In the genomic region with DNA sequence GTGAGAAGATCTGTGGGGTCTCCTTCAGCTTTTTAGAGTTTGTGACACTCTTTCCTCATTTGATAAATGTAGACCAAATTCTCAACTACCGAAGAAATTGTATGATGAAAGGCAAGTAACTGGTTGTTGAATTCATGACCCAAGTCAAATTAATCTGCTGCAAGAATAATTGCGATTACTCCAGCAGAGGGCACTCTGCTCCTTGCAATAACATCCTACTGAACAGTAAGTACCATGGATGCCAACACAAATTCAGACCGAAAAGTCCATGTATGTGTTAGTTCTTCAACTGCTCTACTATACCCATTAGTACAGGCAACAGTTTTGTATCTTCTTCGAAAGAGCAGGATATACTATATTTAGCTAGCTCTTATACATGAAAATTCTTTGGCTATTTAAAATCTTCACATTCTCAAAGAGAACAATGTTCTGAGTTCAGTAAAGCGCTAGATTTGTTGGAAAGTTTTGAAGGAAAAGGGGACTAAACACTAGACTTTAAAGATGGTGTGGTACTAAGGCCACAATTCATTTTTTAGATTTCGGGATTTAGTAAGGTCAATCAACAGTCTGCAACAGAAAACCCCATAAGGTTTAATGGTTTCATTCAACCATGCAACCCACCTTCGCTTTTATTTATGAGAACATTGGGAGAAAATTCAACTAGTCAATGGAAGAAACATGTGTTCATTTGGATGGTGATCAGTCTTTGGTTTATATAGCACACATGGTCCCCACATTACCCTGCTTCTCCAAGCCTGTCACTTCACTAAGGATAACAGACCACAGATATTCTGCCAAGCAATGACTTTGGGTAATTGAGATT, we compare ENCODE assay signal across 8 cellular contexts.
DNase-seq lines count a peak whose midpoint lies in the region; ATAC-seq and TF ChIP-seq lines count a peak whose summit lies in the region.

No MANE protein-coding gene starts in this region.

- TF ChIP-seq CTCF in BJ (IDR thresholded peaks at IDR 0.05; ENCODE audit: insufficient read depth, low read depth, low read length), result peak; percentile 71
- TF ChIP-seq CTCF in foreskin fibroblast (IDR thresholded peaks at IDR 0.05; ENCODE audit: low read depth, low read length), result peak; percentile 63

- ATAC-seq in GM18519 (IDR thresholded peaks at IDR 0.05; ENCODE audit: low FRiP score, unreplicated experiment) (peak; percentile 66), HG03442 (IDR thresholded peaks at IDR 0.05; ENCODE audit: unreplicated experiment) (peak; percentile 67)

- peak; percentile 46 for DNase-seq in BJ (ENCODE audit: low read depth)
- peak; percentile 33 for DNase-seq in NCI-H774 (lab: John Stamatoyannopoulos, UW)
- peak; percentile 25 to 47 for DNase-seq in activated T-cell treated with anti-CD3 and anti-CD28 coated beads, Interleukin-2, amount 50 U/mL, for 48 hours
- peak; percentile 75 to 92 for DNase-seq in foreskin fibroblast
- DNase-seq in non-pigmented ciliary epithelial cell (ENCODE audit: low read depth), result peak; percentile 75
- no peak for DNase-seq in mesenteric fat pad (ENCODE audit: low spot score)

- no peaks in the 10 kb centered on the region; the same call in 1 of the 2 replicates for H3K36me3 ChIP-seq in BJ (ENCODE audit: control insufficient read depth, insufficient read depth, low read length)

- CTCF ChIA-PET in BJ (lab: Yijun Ruan, JAX), result interaction anchor here (0.8 to 5.9 kb wide), 7 partner anchors 12 to 271 kb away, joined by 3 to 88 read pairs (median 6); a partner anchor contains a TSS

- POLR2A ChIA-PET in BJ (lab: Charles Lee), result no interaction called here

- no peaks in the 10 kb centered on the region for H3K27me3 ChIP-seq in BJ (ENCODE audit: control insufficient read depth, insufficient read depth, low read length)

- no peak overlapping the region for H3K4me3 ChIP-seq in BJ (ENCODE audit: low read depth, low read length)
- H3K4me3 ChIP-seq in foreskin fibroblast (ENCODE audit: low read depth in 1 of 2, low read length in 2 of 2), result no peak overlapping the region
